Comparison of ENCODE assay signal across 13 cellular contexts in the genomic region with DNA sequence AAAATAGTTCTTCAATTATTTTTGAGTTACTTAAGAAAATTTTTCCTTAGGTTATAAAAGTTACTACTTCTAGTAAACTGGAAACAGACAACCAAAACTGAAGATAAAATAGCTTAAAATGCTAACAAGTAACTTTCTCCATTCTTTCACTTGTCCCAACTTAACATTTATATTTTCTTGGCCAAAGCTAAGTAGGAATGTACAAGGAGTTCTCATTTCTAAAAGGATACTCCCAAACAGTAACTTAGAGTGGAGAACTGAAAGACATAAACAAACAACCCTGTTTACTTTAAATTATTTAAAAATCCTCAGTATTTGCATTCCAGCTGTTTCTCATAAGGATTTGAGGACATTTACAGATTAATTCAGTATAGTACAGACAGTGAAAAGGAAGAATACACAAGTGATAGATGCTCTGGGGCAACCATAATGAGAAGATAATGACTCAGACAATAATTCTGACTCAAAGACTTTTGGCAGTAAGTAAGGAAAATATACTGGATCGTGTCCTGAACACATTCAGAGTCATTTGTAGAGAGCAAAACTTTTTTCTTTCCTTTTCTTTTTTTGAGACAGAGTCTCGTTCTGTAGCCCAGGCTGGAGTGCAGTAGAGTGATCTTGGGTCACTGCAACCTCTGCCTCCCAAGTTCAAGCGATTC. TPM values are rescaled to one million over a fixed set of nuclear protein-coding genes. Genes with fewer than 3 reads are reported as not detected.
DNase-seq lines count a peak whose midpoint lies in the region; ATAC-seq and TF ChIP-seq lines count a peak whose summit lies in the region.
"Had no signal": no experiment of that assay in that cellular context is flagged by ENCODE, and none has a peak within 500 bp of the region (broad histone marks: within the 10 kb centered on the region; RNA-seq: fewer than 3 reads in every experiment).

No MANE protein-coding gene starts in this region.

- CTCF ChIA-PET in PC-3 (lab: Charles Lee): no interaction called here

- H3K4me1 ChIP-seq in PC-3 (ENCODE audit: insufficient read depth, low read length): peaks cover 33% of the 10 kb centered on the region
- peaks cover 8 to 45% (median 20%) of the 10 kb centered on the region in 4 donors for H3K4me1 ChIP-seq in tibial artery

- ATAC-seq in PC-3 (peak; percentile 78), HG02852 (IDR thresholded peaks at IDR 0.05; ENCODE audit: unreplicated experiment) (no peak)
- ATAC-seq: T-cell had no signal

- H2AFZ ChIP-seq in PC-3 (ENCODE audit: low read length): no peak overlapping the region

- in situ Hi-C loops in G401 (cut with HindIII; ENCODE audit: low sequenced_read_pairs): no loop called here

- peak overlapping the region; percentile 53 for H3K27ac ChIP-seq in PC-3 (ENCODE audit: low read length)
- H3K27ac ChIP-seq in tibial artery: peak overlapping the region; percentile 45 to 51

- H3K4me2 ChIP-seq in PC-3 (ENCODE audit: low read length): peak overlapping the region; percentile 57

- no peaks in the 10 kb centered on the region for H3K79me2 ChIP-seq in PC-3 (ENCODE audit: low read length)

- DNase-seq in PC-3 (peak; percentile 74), dedifferentiated amniotic fluid mesenchymal stem cell (ENCODE audit: extremely low spot score) (peak; percentile 75), kidney tubule cell (ENCODE audit: low spot score) (peak; percentile 29), tibial artery (no peak), ureter (ENCODE audit: low spot score) (no peak), G401 (ENCODE audit: low spot score) (no peak), DMS53 treated with DMSO at 0.1 percent for 48 hours (lab: John Stamatoyannopoulos, UW; ENCODE audit: unreplicated experiment) (no peak)
- DNase-seq: activated CD8-positive, alpha-beta memory T cell treated with anti-CD3 and anti-CD28 coated beads for 24 hours; erythroblast; H9; NCI-H510A treated with DMSO at 0.1 percent for 48 hours; T-cell had no signal

- POLR2A ChIA-PET in PC-3 (lab: Charles Lee; ENCODE audit: unreplicated experiment): no interaction called here

- TF ChIP-seq CTCF in PC-3 (conservative IDR thresholded peaks at IDR 0.05; ENCODE audit: low read depth, low read length) (no peak), tibial artery (IDR thresholded peaks at IDR 0.05) (no peak)

- intact Hi-C loops in PC-3 (cut with micrococcal nuclease): no loop called here
- intact Hi-C loops in tibial artery (cut with DNase I; ENCODE audit: low total_unique reads): no loop called here

- H3K9ac ChIP-seq in PC-3 (ENCODE audit: low read length): no peak overlapping the region

- H3K36me3 ChIP-seq in PC-3 (ENCODE audit: low read depth, low read length) (peaks cover 12% of the 10 kb centered on the region; the same call in 1 of the 2 replicates), tibial artery (peaks cover 0 to 12% (median 10%) of the 10 kb centered on the region in 3 donors)

- no TSS peak for BruUV-seq in PC-3 (replicated peaks; lab: Mats Ljungman, UMichigan)

- peaks cover 2% of the 10 kb centered on the region for H3F3A ChIP-seq in PC-3 (ENCODE audit: low read length, unreplicated experiment)

- H3K9me2 ChIP-seq in PC-3 (replicated peaks; ENCODE audit: low read length): no peaks in the 10 kb centered on the region

- H3K4me3 ChIP-seq in PC-3 (ENCODE audit: low read length): no peak overlapping the region
- no peak overlapping the region for H3K4me3 ChIP-seq in tibial artery

- H4K20me1 ChIP-seq in PC-3 (ENCODE audit: low read length): no peaks in the 10 kb centered on the region

- H3K9me3 ChIP-seq in PC-3 (ENCODE audit: low read length) (no peaks in the 10 kb centered on the region), tibial artery (no peaks in the 10 kb centered on the region)

- H3K27me3 ChIP-seq in PC-3 (ENCODE audit: low read length) (no peaks in the 10 kb centered on the region), tibial artery (no peaks in the 10 kb centered on the region)

RNA-seq across cellular contexts. Expression of gene ANXA2, which starts 29.2 kb away (rescaled TPM):
- 2,114 and 2,202 TPM in 2 replicates for total RNA-seq in PC-3 (2014; rRNA removed)
- 684 TPM for total RNA-seq in ureter
- total RNA-seq in G401 (2014; rRNA removed; shearing (Covaris generic)): 851 and 1,039 TPM in 2 replicates

RNA-seq across cellular contexts. Expression of gene ICE2, which starts 51.9 kb away (rescaled TPM):
- total RNA-seq in PC-3 (2014; rRNA removed) (14.8 and 23.7 TPM in 2 replicates), ureter (65.5 TPM)
- total RNA-seq in G401 (2014; rRNA removed; shearing (Covaris generic)): 13.3 and 16.6 TPM in 2 replicates

Comparison
In these comparisons a context has a peak if more than half of its experiments do, and no peak if none do; other contexts are left out.
1. DNase-seq: peak in PC-3 (single experiment), dedifferentiated amniotic fluid mesenchymal stem cell (single experiment) and kidney tubule cell (single experiment); none in tibial artery (0 of 2), ureter (single experiment), G401 (single experiment) and DMS53 treated with DMSO at 0.1 percent for 48 hours (single experiment).